21 cellular contexts compared by ENCODE assay signal in the genomic region with DNA sequence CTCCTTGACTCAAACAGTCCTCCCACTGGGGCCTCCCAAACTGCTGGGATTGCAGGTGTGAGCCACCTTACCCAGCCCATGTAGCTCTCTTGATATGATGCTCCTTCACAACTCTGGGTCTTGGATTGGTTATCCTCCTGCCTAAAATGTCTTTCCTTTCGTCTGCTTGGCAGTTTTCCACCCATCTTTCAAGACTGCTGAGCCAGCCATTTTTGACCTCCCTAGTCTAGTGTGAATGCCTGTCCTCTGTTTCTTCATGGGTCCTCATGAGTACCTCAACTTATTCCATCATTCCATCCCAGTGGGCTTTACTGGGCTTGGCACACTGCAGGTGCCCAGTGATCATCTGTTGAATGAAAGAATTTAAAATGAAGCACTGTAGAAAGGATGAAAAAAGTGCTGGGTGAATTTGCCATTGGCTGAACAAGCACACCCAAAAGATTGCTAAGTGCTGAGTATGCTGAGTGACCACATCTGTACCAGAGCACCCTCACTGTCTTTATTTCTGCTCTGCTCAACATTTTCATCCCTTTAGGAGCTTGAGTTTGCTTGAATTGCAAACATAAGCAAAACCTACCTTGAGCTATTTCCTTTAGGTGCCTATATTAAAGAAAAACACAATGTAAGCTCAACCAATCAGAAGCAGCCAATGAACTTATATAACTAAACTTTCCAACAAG.
DNase-seq lines count a peak whose midpoint lies in the region; ATAC-seq, FAIRE-seq and TF ChIP-seq lines count a peak whose summit lies in the region.
"Had no signal": no experiment of that assay in that cellular context is flagged by ENCODE, and none has a peak within 500 bp of the region (broad histone marks: within the 10 kb centered on the region; RNA-seq: fewer than 3 reads in every experiment).

No MANE protein-coding gene starts in this region.

- no peak overlapping the region for H3K9ac ChIP-seq in adipocyte (ENCODE audit: low read length)
- H3K9ac ChIP-seq: SK-N-SH had no signal

- TF ChIP-seq CTCF in A549 (IDR thresholded peaks at IDR 0.05), result no peak

- peaks cover 30% of the 10 kb centered on the region; the same call in 2 of the 3 replicates for H3K4me1 ChIP-seq in A549
- H3K4me1 ChIP-seq in adipocyte (ENCODE audit: control insufficient read depth, insufficient read depth, low read length), result peaks cover 37% of the 10 kb centered on the region

- TF ChIP-seq POLR2A in A549 (IDR thresholded peaks at IDR 0.05; ENCODE audit: low read length), result no peak

- no peak for FAIRE-seq in A549 (lab: Jason Lieb, UNC)
- FAIRE-seq: D721Med, H1 had no signal

- no peaks in the 10 kb centered on the region for H3K36me3 ChIP-seq in adipocyte (ENCODE audit: control insufficient read depth, insufficient read depth, low read length, severe bottlenecking)

- POLR2A ChIA-PET in A549 (lab: Yijun Ruan, JAX), result no interaction called here

- TF ChIP-seq EP300 in A549 (IDR thresholded peaks at IDR 0.05), result no peak

- H3K9me3 ChIP-seq in A549, result no peaks in the 10 kb centered on the region
- H3K9me3 ChIP-seq in adipocyte (ENCODE audit: control insufficient read depth, low read length), result no peaks in the 10 kb centered on the region
- H3K9me3 ChIP-seq: SK-N-SH had no signal

- H3K4me3 ChIP-seq in A549 (no peak overlapping the region), adipocyte (ENCODE audit: low read length) (no peak overlapping the region)
- H3K4me3 ChIP-seq: PC-9 had no signal

- H3K4me2 ChIP-seq in A549, result no peak overlapping the region
- H3K4me2 ChIP-seq: PC-9, SK-N-SH had no signal

- no peaks in the 10 kb centered on the region for H3K27me3 ChIP-seq in adipocyte (replicated peaks; ENCODE audit: control insufficient read depth, insufficient read depth, low read length)

- 58% methylated on average over 1 of the region's 1 CpG for WGBS in A549 (ENCODE audit: missing lambda C conversion rate)

- no peak for ATAC-seq in A549
- ATAC-seq in HG03342 (IDR thresholded peaks at IDR 0.05; ENCODE audit: unreplicated experiment), result no peak
- ATAC-seq: Right ventricle myocardium inferior had no signal

- DNase-seq in A549 (ENCODE audit: low read depth in 1 of 2, low spot score in 1 of 2) (no peak), EL (peak; percentile 31), adipocyte (ENCODE audit: low read depth) (peak; percentile 25), kidney tubule cell (ENCODE audit: low spot score) (peak; percentile 35), SW480 (ENCODE audit: low spot score) (no peak), NCI-H1436 (lab: John Stamatoyannopoulos, UW) (no peak)
- DNase-seq in stimulated activated CD4-positive, alpha-beta T cell treated with anti-CD3 and anti-CD28 coated beads, Interleukin-4, amount 100 ng/mL, for 4 hours, result no peak
- DNase-seq: CD4-positive, alpha-beta T cell; DMS79 treated with DMSO at 0.1 percent for 48 hours; GF-D8; Kasumi-1; NCI-H1436 treated with DMSO at 0.1 percent for 48 hours; NCI-H2081 treated with DMSO at 0.1 percent for 48 hours; NCI-H2227 treated with DMSO at 0.1 percent for 48 hours; NCI-H526; PC-9; SK-N-SH had no signal

- CTCF ChIA-PET in A549 (lab: Yijun Ruan, JAX), result interaction anchor here (0.8 to 1.7 kb wide), 2 partner anchors 26 to 99 kb away, joined by 3 to 7 read pairs; no protein-coding TSS in a partner anchor

- H3K27ac ChIP-seq in A549, result no peak overlapping the region
- H3K27ac ChIP-seq: PC-9 had no signal

- no peak for TF ChIP-seq RAD21 in A549 (conservative IDR thresholded peaks at IDR 0.05 in 1 of 2, IDR thresholded peaks at IDR 0.05 in 1 of 2)

TF ChIP-seq in A549, 52 proteins besides CTCF, POLR2A, EP300 and RAD21:
- peak; percentile 72 for TF ChIP-seq MAFK (IDR thresholded peaks at IDR 0.05; ENCODE audit: partially characterized antibody)
- TF ChIP-seq MAZ (IDR thresholded peaks at IDR 0.05; ENCODE audit: borderline replicate concordance, low read depth, low read length), result no peak

Comparison
In these comparisons a context has a peak if more than half of its experiments do, and no peak if none do; other contexts are left out.
1. DNase-seq: peak in EL (single experiment), adipocyte (single experiment) and kidney tubule cell (single experiment); none in A549 (0 of 2), stimulated activated CD4-positive, alpha-beta T cell treated with anti-CD3 and anti-CD28 coated beads, Interleukin-4, amount 100 ng/mL, for 4 hours (0 of 2), SW480 (single experiment) and NCI-H1436 (single experiment).